In the genomic region with DNA sequence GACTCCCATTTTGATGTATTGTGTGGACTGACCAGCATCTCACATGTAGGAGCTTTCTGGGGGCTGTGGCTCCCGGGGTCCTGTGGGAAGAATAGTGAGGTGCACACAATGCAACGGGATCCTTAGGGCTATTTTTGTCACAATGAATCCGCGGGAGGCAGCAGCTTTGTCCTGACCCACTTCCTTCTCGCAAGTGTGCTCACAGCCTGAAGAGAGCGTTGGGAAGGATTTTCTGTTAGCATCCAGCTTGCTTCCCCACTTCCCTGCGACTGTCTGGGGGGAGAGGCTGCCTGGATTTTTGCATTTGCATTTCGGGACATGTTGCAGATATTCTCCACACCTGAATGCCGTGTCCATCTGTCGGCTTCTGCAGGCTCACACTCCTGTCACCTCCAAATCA, we compare ENCODE assay signal across 19 cellular contexts. TPM values are rescaled to one million over a fixed set of nuclear protein-coding genes. Genes with fewer than 3 reads are reported as not detected.
DNase-seq lines count a peak whose midpoint lies in the region; ATAC-seq and TF ChIP-seq lines count a peak whose summit lies in the region.
"Had no signal": no experiment of that assay in that cellular context is flagged by ENCODE, and none has a peak within 500 bp of the region (broad histone marks: within the 10 kb centered on the region; RNA-seq: fewer than 3 reads in every experiment).

No MANE protein-coding gene starts in this region.

- H3K4me1 ChIP-seq in sigmoid colon (no peaks in the 10 kb centered on the region), ovary (ENCODE audit: insufficient read depth) (no peaks in the 10 kb centered on the region)
- H3K4me1 ChIP-seq: HAP-1 had no signal

- H3K9me3 ChIP-seq in sigmoid colon: no peaks in the 10 kb centered on the region
- no peaks in the 10 kb centered on the region for H3K9me3 ChIP-seq in ovary
- H3K9me3 ChIP-seq: HAP-1 had no signal

- H3K36me3 ChIP-seq in H7 (replicated peaks; ENCODE audit: control insufficient read depth, insufficient read depth, low read length) (no peaks in the 10 kb centered on the region), sigmoid colon (no peaks in the 10 kb centered on the region), ovary (no peaks in the 10 kb centered on the region)
- H3K36me3 ChIP-seq: HAP-1 had no signal

- TF ChIP-seq POLR2A in sigmoid colon (IDR thresholded peaks at IDR 0.05): no peak
- no peak for TF ChIP-seq POLR2A in ovary (IDR thresholded peaks at IDR 0.05)

- POLR2A ChIA-PET in RWPE1 (lab: Yijun Ruan, JAX; ENCODE audit: low non-redundant PET): no interaction called here

- no peak for ATAC-seq in HG02885 (IDR thresholded peaks at IDR 0.05; ENCODE audit: poor library complexity, unreplicated experiment)
- no peak for ATAC-seq in HG03196 (IDR thresholded peaks at IDR 0.05; ENCODE audit: unreplicated experiment)

- no peak overlapping the region for H3K27ac ChIP-seq in sigmoid colon
- H3K27ac ChIP-seq in ovary: no peak overlapping the region
- H3K27ac ChIP-seq in RWPE1: no peak overlapping the region
- H3K27ac ChIP-seq: GM23248 had no signal

- peak; percentile 43 for DNase-seq in H7
- peak; percentile 36 for DNase-seq in cerebellum (ENCODE audit: low spot score)
- DNase-seq in mesenteric fat pad (ENCODE audit: low spot score): peak; percentile 43
- peak; percentile 19 for DNase-seq in sigmoid colon
- no peak for DNase-seq in ovary
- no peak for DNase-seq in RWPE1 (ENCODE audit: low spot score)
- DNase-seq: Calu3; CD4-positive, alpha-beta memory T cell; COR-L47; DMS53; DMS79 treated with DMSO at 0.1 percent for 48 hours; GM23248; HFFc6 had no signal

- TF ChIP-seq CTCF in sigmoid colon (IDR thresholded peaks at IDR 0.05) (no peak), ovary (IDR thresholded peaks at IDR 0.05) (no peak), RWPE1 (conservative IDR thresholded peaks at IDR 0.05; ENCODE audit: low read depth) (no peak)

- WGBS in sigmoid colon, 2 donors: 56 to 77% methylated on average over 10 of the region's 10 CpGs
- WGBS in ovary, 3 donors: 74 to 83% (median 80%) methylated on average over 10 of the region's 10 CpGs

- CTCF ChIA-PET in RWPE1 (lab: Yijun Ruan, JAX): interaction anchor here (0.6 kb wide), 1 partner anchor 9 kb away, joined by 3 read pairs; no protein-coding TSS in a partner anchor

- H3K4me3 ChIP-seq in H7 (ENCODE audit: insufficient read depth, low read depth, low read length): no peak overlapping the region
- H3K4me3 ChIP-seq in sigmoid colon: no peak overlapping the region
- H3K4me3 ChIP-seq in ovary: no peak overlapping the region
- H3K4me3 ChIP-seq: GM23248, HAP-1 had no signal

- intact Hi-C loops in sigmoid colon (cut with DNase I) (no loop called here), ovary (cut with DNase I) (no loop called here)

- H3K27me3 ChIP-seq in H7 (ENCODE audit: control insufficient read depth, insufficient read depth, low read length) (no peaks in the 10 kb centered on the region; the same call in 1 of the 2 replicates), sigmoid colon (peaks cover 0 to 4% (median 0%) of the 10 kb centered on the region in 3 donors), ovary (no peaks in the 10 kb centered on the region)

- TF ChIP-seq EP300 in sigmoid colon (IDR thresholded peaks at IDR 0.05): no peak
- no peak for TF ChIP-seq EP300 in ovary (IDR thresholded peaks at IDR 0.05)

RNA-seq across cellular contexts. Expression of gene FZD10, which starts 31.9 kb away (rescaled TPM):
- total RNA-seq in H7 (2014; rRNA removed; shearing (Covaris generic)): 14.1 and 20.2 TPM in 2 replicates
- total RNA-seq in cerebellum (14.1 TPM), mesenteric fat pad (1.2 TPM), sigmoid colon (1 to 10 TPM in 2 of 4 donors, under 1 TPM in 2; 0.27 to 1.7 (median 0.93) TPM), ovary (1 to 10 TPM in 6 of 7 donors, under 1 TPM in 1; 0.08 to 6.1 (median 1.8) TPM)
- polyA plus RNA-seq in sigmoid colon (under 1 TPM in 2 of 3 donors, not detected in 1; 0.13 to 0.60 TPM), ovary (under 1 TPM; 0.41 to 0.47 TPM)
- total RNA-seq: A172; A673; Calu3; CD4-positive, alpha-beta memory T cell; GM23248; HFFc6 had no signal
- polyA plus RNA-seq: BJ; CD4-positive, alpha-beta memory T cell; GM23248 had no signal

Comparison
In these comparisons a context has a peak if more than half of its experiments do, and no peak if none do; other contexts are left out.
1. DNase-seq: peak in H7 (single experiment), cerebellum (single experiment), mesenteric fat pad (single experiment) and sigmoid colon (single experiment); none in ovary (0 of 5) and RWPE1 (single experiment).